8 cellular contexts compared by ENCODE assay signal in genomic region chr17:64694207-64694606, GRCh38. TPM values are rescaled to one million over a fixed set of nuclear protein-coding genes. Genes with fewer than 3 reads are reported as not detected.
DNase-seq lines count a peak whose midpoint lies in the region; TF ChIP-seq lines count a peak whose summit lies in the region.

No MANE protein-coding gene starts in this region.

- H3K27me3 Mint-ChIP-seq in activated T-cell treated with anti-CD3 and anti-CD28 coated beads, Interleukin-2, amount 50 U/mL, for 24 hours: no peaks in the 10 kb centered on the region

- POLR2A ChIA-PET in HEK293T (lab: Yijun Ruan, JAX): no interaction called here

- no peaks in the 10 kb centered on the region for H3K36me3 Mint-ChIP-seq in activated T-cell treated with anti-CD3 and anti-CD28 coated beads, Interleukin-2, amount 50 U/mL, for 24 hours (ENCODE audit: low read depth)

- peak overlapping the region in 1 of 2 donors; percentile 22 for H3K27ac ChIP-seq in coronary artery

- no peak for TF ChIP-seq CTCF in coronary artery (IDR thresholded peaks at IDR 0.05)

- DNase-seq in AG08395 (ENCODE audit: low spot score): peak; percentile 37
- DNase-seq in NCI-H2029 treated with DMSO at 0.1 percent for 48 hours (lab: John Stamatoyannopoulos, UW): peak; percentile 25
- DNase-seq in coronary artery (ENCODE audit: low spot score): peak; percentile 78
- peak; percentile 89 to 92 for DNase-seq in lung microvascular endothelial cell (ENCODE audit: low read depth in 2 of 2)
- no peak for DNase-seq in activated T-cell treated with anti-CD3 and anti-CD28 coated beads, Interleukin-2, amount 50 U/mL, for 24 hours
- DNase-seq in stimulated activated CD4-positive, alpha-beta T cell treated with anti-CD3 and anti-CD28 coated beads, Interleukin-2, amount 100 ng/mL, for 48 hours: no peak
- no peak for DNase-seq in HEK293T (ENCODE audit: extremely low spot score)
- DNase-seq in amniotic stem cell (lab: John Stamatoyannopoulos, UW): no peak

- H3K4me3 Mint-ChIP-seq in activated T-cell treated with anti-CD3 and anti-CD28 coated beads, Interleukin-2, amount 50 U/mL, for 24 hours: no peak overlapping the region

- no peaks in the 10 kb centered on the region for H3K9me3 Mint-ChIP-seq in activated T-cell treated with anti-CD3 and anti-CD28 coated beads, Interleukin-2, amount 50 U/mL, for 24 hours

- no peaks in the 10 kb centered on the region for H3K4me1 Mint-ChIP-seq in activated T-cell treated with anti-CD3 and anti-CD28 coated beads, Interleukin-2, amount 50 U/mL, for 24 hours (ENCODE audit: low read depth)

- no peak overlapping the region for H3K27ac Mint-ChIP-seq in activated T-cell treated with anti-CD3 and anti-CD28 coated beads, Interleukin-2, amount 50 U/mL, for 24 hours

- CTCF ChIA-PET in HEK293T (lab: Yijun Ruan, JAX): no interaction called here

- no peak overlapping the region for H3K4me3 ChIP-seq in coronary artery

TF ChIP-seq in HEK293T, 16 proteins besides CTCF, POLR2A, EP300 and RAD21:
- no peak for TF ChIP-seq L3MBTL2 (conservative IDR thresholded peaks at IDR 0.05)
- TF ChIP-seq TARDBP (IDR thresholded peaks at IDR 0.05): no peak
- no peak for TF ChIP-seq LEF1 (IDR thresholded peaks at IDR 0.05; ENCODE audit: borderline replicate concordance)
- no peak for TF ChIP-seq ELF4 (IDR thresholded peaks at IDR 0.05)
- TF ChIP-seq FOXA1 (IDR thresholded peaks at IDR 0.05): no peak
- TF ChIP-seq FOXM1 (IDR thresholded peaks at IDR 0.05; ENCODE audit: borderline replicate concordance): no peak
- no peak for TF ChIP-seq SP1 (IDR thresholded peaks at IDR 0.05)
- TF ChIP-seq BHLHE40 (IDR thresholded peaks at IDR 0.05; ENCODE audit: borderline replicate concordance): no peak
- TF ChIP-seq PKNOX1 (IDR thresholded peaks at IDR 0.05): no peak
- no peak for TF ChIP-seq FOXK2 (IDR thresholded peaks at IDR 0.05)
- TF ChIP-seq HDGF (IDR thresholded peaks at IDR 0.05; ENCODE audit: borderline replicate concordance): no peak
- TF ChIP-seq ZNF384 (IDR thresholded peaks at IDR 0.05): no peak
- no peak for TF ChIP-seq NFRKB (IDR thresholded peaks at IDR 0.05)
- TF ChIP-seq ARNT (IDR thresholded peaks at IDR 0.05): no peak
- TF ChIP-seq SUZ12 (IDR thresholded peaks at IDR 0.05): no peak
- no peak for TF ChIP-seq CTBP1 (IDR thresholded peaks at IDR 0.05; ENCODE audit: borderline replicate concordance)

RNA-seq across cellular contexts. Expression of gene SMURF2, which starts 32.1 kb away (rescaled TPM):
- 57.5 and 65.4 TPM in 2 replicates for total RNA-seq in lung microvascular endothelial cell

Comparison
In these comparisons a context has a peak if more than half of its experiments do, and no peak if none do; other contexts are left out.
1. DNase-seq: peak in AG08395 (single experiment), NCI-H2029 treated with DMSO at 0.1 percent for 48 hours (single experiment), coronary artery (single experiment) and lung microvascular endothelial cell (2 of 2); none in activated T-cell treated with anti-CD3 and anti-CD28 coated beads, Interleukin-2, amount 50 U/mL, for 24 hours (single experiment), stimulated activated CD4-positive, alpha-beta T cell treated with anti-CD3 and anti-CD28 coated beads, Interleukin-2, amount 100 ng/mL, for 48 hours (0 of 2), HEK293T (single experiment) and amniotic stem cell (single experiment).